Comparison of ENCODE assay signal across 4 cellular contexts in genomic region chr11:76198691-76199090, GRCh38. TPM values are rescaled to one million over a fixed set of nuclear protein-coding genes. Genes with fewer than 3 reads are reported as not detected.
"Had no signal": no experiment of that assay in that cellular context is flagged by ENCODE, and none has a peak within 500 bp of the region (broad histone marks: within the 10 kb centered on the region; RNA-seq: fewer than 3 reads in every experiment).

No MANE protein-coding gene starts in this region.

RNA-seq across cellular contexts. Expression of gene WNT11, which starts 7.6 kb away (rescaled TPM):
- total RNA-seq: dermis microvascular lymphatic vessel endothelial cell, glomerular endothelial cell had no signal
- polyA plus RNA-seq: keratinocyte, mammary epithelial cell had no signal
